ENCODE assay signal across 8 cellular contexts in the genomic region with DNA sequence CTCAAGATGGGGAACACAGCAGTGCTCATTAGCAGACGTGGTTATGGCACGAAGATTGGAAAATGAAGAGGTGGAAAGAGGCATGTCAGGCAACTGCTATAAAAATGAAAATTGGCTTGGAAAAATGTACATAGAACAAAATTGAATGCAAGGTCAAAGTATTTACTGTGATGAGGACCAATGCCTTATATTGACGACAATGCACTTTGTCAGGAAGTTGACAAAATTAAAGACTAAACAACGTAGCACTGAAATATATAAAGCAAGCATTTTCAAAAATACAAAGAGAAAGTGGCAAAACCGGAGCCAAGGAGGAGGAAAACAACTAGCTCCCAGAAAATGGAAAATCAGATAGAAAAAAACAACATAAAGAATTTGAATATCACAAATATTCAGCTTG.
"Had no signal": no experiment of that assay in that cellular context is flagged by ENCODE, and none has a peak within 500 bp of the region (broad histone marks: within the 10 kb centered on the region; RNA-seq: fewer than 3 reads in every experiment).

No MANE protein-coding gene starts in this region.

- DNase-seq: GM23248, GOT3, H7, HFFc6, KBM-7 had no signal

- H3K4me1 ChIP-seq: HAP-1 had no signal

- H3K36me3 ChIP-seq: HAP-1 had no signal

- H2AFZ ChIP-seq: GM23248 had no signal

- H3K9ac ChIP-seq: GM23248 had no signal

- H3K27ac ChIP-seq: GM23248, HL-60 had no signal

- H3K4me3 ChIP-seq: GM23248, HAP-1 had no signal

- ATAC-seq: HCT116 had no signal

- H3K9me3 ChIP-seq: HAP-1 had no signal
